ENCODE assay signal across 14 cellular contexts in genomic region chr13:41356788-41357187, GRCh38. TPM values are rescaled to one million over a fixed set of nuclear protein-coding genes. Genes with fewer than 3 reads are reported as not detected.
DNase-seq lines count a peak whose midpoint lies in the region; ATAC-seq and TF ChIP-seq lines count a peak whose summit lies in the region.
"Had no signal": no experiment of that assay in that cellular context is flagged by ENCODE, and none has a peak within 500 bp of the region (broad histone marks: within the 10 kb centered on the region; RNA-seq: fewer than 3 reads in every experiment).

No MANE protein-coding gene starts in this region.

- H3K27me3 ChIP-seq in esophagus squamous epithelium: no peaks in the 10 kb centered on the region

- peaks cover 72% of the 10 kb centered on the region for H3K36me3 Mint-ChIP-seq in activated T-cell treated with anti-CD3 and anti-CD28 coated beads, Interleukin-2, amount 50 U/mL, for 24 hours (ENCODE audit: low read depth)

- H3K4me3 ChIP-seq in esophagus squamous epithelium: no peak overlapping the region

- peak overlapping the region; percentile 12 to 85 (median 58) for H3K27ac ChIP-seq in esophagus squamous epithelium

- no peak for TF ChIP-seq POLR2A in esophagus squamous epithelium (IDR thresholded peaks at IDR 0.05)

- WGBS in esophagus squamous epithelium, 2 donors: 64 to 67% methylated on average over 5 to 6 of the region's 6 CpGs

- intact Hi-C loops in esophagus squamous epithelium (cut with DNase I): no loop called here

- ATAC-seq in GM19328 (IDR thresholded peaks at IDR 0.05; ENCODE audit: unreplicated experiment): no peak
- ATAC-seq: left cardiac atrium, SK-N-SH treated with all-trans-retinoic acid at 6 μM for 48 hours had no signal

- H3K4me1 ChIP-seq in esophagus squamous epithelium: peaks cover 0 to 46% (median 13%) of the 10 kb centered on the region in 3 donors

- H3K9me3 ChIP-seq in esophagus squamous epithelium: no peaks in the 10 kb centered on the region

- H3K27me3 Mint-ChIP-seq in activated T-cell treated with anti-CD3 and anti-CD28 coated beads, Interleukin-2, amount 50 U/mL, for 24 hours: no peaks in the 10 kb centered on the region

- peak overlapping the region; percentile 21 for H3K4me3 Mint-ChIP-seq in activated T-cell treated with anti-CD3 and anti-CD28 coated beads, Interleukin-2, amount 50 U/mL, for 24 hours

- no peak for TF ChIP-seq CTCF in esophagus squamous epithelium (IDR thresholded peaks at IDR 0.05)

- peaks cover 67% of the 10 kb centered on the region for H3K4me1 Mint-ChIP-seq in activated T-cell treated with anti-CD3 and anti-CD28 coated beads, Interleukin-2, amount 50 U/mL, for 24 hours (ENCODE audit: low read depth)

- H3K36me3 ChIP-seq in esophagus squamous epithelium: peaks cover 0 to 51% (median 7%) of the 10 kb centered on the region in 3 donors

- DNase-seq in activated CD8-positive, alpha-beta memory T cell treated with anti-CD3 and anti-CD28 coated beads, Interleukin-2, amount 50 U/mL, for 1 hour (ENCODE audit: extremely low read depth): peak; percentile 10
- no peak for DNase-seq in activated CD8-positive, alpha-beta memory T cell treated with anti-CD3 and anti-CD28 coated beads, Interleukin-2, amount 50 U/mL, for 48 hours
- no peak for DNase-seq in activated T-cell treated with anti-CD3 and anti-CD28 coated beads, Interleukin-2, amount 50 U/mL, for 24 hours
- DNase-seq in esophagus squamous epithelium (lab: John Stamatoyannopoulos, UW) (no peak), Ammon's horn (ENCODE audit: low spot score) (no peak), NCI-H526 (lab: John Stamatoyannopoulos, UW) (no peak)
- DNase-seq in stimulated activated naive CD4-positive, alpha-beta T cell treated with Interleukin-2 at 50 U/mL for 16 hours (lab: John Stamatoyannopoulos, UW): peak; percentile 6
- DNase-seq: EL, left cardiac atrium, NCI-H1092 treated with DMSO at 0.1 percent for 48 hours, NCI-H774, substantia nigra had no signal

- H3K27ac Mint-ChIP-seq in activated T-cell treated with anti-CD3 and anti-CD28 coated beads, Interleukin-2, amount 50 U/mL, for 24 hours: peak overlapping the region; percentile 89

- H3K9me3 Mint-ChIP-seq in activated T-cell treated with anti-CD3 and anti-CD28 coated beads, Interleukin-2, amount 50 U/mL, for 24 hours: no peaks in the 10 kb centered on the region

RNA-seq across cellular contexts. Expression of gene NAA16, which starts 45.7 kb away (rescaled TPM):
- total RNA-seq in esophagus squamous epithelium: 10 to 100 TPM in 3 of 4 donors, 1 to 10 TPM in 1; 8.1 to 21.4 (median 12.1) TPM

Comparison
In these comparisons a context has a peak if more than half of its experiments do, and no peak if none do; other contexts are left out.
1. DNase-seq: peak in activated CD8-positive, alpha-beta memory T cell treated with anti-CD3 and anti-CD28 coated beads, Interleukin-2, amount 50 U/mL, for 1 hour (single experiment) and stimulated activated naive CD4-positive, alpha-beta T cell treated with Interleukin-2 at 50 U/mL for 16 hours (single experiment); none in activated CD8-positive, alpha-beta memory T cell treated with anti-CD3 and anti-CD28 coated beads, Interleukin-2, amount 50 U/mL, for 48 hours (single experiment), activated T-cell treated with anti-CD3 and anti-CD28 coated beads, Interleukin-2, amount 50 U/mL, for 24 hours (single experiment), esophagus squamous epithelium (single experiment), Ammon's horn (single experiment) and NCI-H526 (0 of 2).